In genomic region chr7:39252916-39253315, GRCh38 we compare ENCODE assay signal across 25 cellular contexts.
A peak's percentile ranks its signal among the peaks of the same experiment; 100 is the strongest.
DNase-seq lines count a peak whose midpoint lies in the region; ATAC-seq and TF ChIP-seq lines count a peak whose summit lies in the region.
"Had no signal": no experiment of that assay in that cellular context is flagged by ENCODE, and none has a peak within 500 bp of the region (broad histone marks: within the 10 kb centered on the region; RNA-seq: fewer than 3 reads in every experiment).

No MANE protein-coding gene starts in this region.

- H3K27ac Mint-ChIP-seq in activated naive CD8-positive, alpha-beta T cell treated with anti-CD3 and anti-CD28 coated beads for 36 hours: no peak overlapping the region
- H3K27ac Mint-ChIP-seq in stimulated activated naive CD8-positive, alpha-beta T cell treated with anti-CD3 and anti-CD28 coated beads, Interleukin-15, amount 100 ng/mL, for 72 hours: no peak overlapping the region
- H3K27ac Mint-ChIP-seq: activated naive CD4-positive, alpha-beta T cell treated with anti-CD3 and anti-CD28 coated beads, Interleukin-2, amount 50 U/mL, for 24 hours; HFFc6; memory B cell; naive thymus-derived CD8-positive, alpha-beta T cell had no signal

- TF ChIP-seq CTCF in astrocyte of the cerebellum (IDR thresholded peaks at IDR 0.05; ENCODE audit: low read depth, low read length, missing control alignments): no peak

- H3K4me3 Mint-ChIP-seq in activated naive CD8-positive, alpha-beta T cell treated with anti-CD3 and anti-CD28 coated beads for 36 hours: no peak overlapping the region
- no peak overlapping the region for H3K4me3 Mint-ChIP-seq in stimulated activated naive CD8-positive, alpha-beta T cell treated with anti-CD3 and anti-CD28 coated beads, Interleukin-15, amount 100 ng/mL, for 72 hours
- H3K4me3 Mint-ChIP-seq: activated naive CD4-positive, alpha-beta T cell treated with anti-CD3 and anti-CD28 coated beads, Interleukin-2, amount 50 U/mL, for 24 hours; HFFc6; memory B cell; naive thymus-derived CD8-positive, alpha-beta T cell had no signal

- in situ Hi-C loops in astrocyte of the cerebellum (cut with HindIII; ENCODE audit: low sequenced_read_pairs): no loop called here

- H3K9me3 Mint-ChIP-seq in activated naive CD8-positive, alpha-beta T cell treated with anti-CD3 and anti-CD28 coated beads for 36 hours: no peaks in the 10 kb centered on the region
- no peaks in the 10 kb centered on the region for H3K9me3 Mint-ChIP-seq in stimulated activated naive CD8-positive, alpha-beta T cell treated with anti-CD3 and anti-CD28 coated beads, Interleukin-15, amount 100 ng/mL, for 72 hours
- H3K9me3 Mint-ChIP-seq: activated naive CD4-positive, alpha-beta T cell treated with anti-CD3 and anti-CD28 coated beads, Interleukin-2, amount 50 U/mL, for 24 hours; HFFc6; memory B cell had no signal

- DNase-seq in ELF-1 (ENCODE audit: low read depth, low spot score): peak; percentile 49
- DNase-seq in astrocyte of the cerebellum (ENCODE audit: low read depth): peak; percentile 37
- peak; percentile 92 for DNase-seq in islet precursor cell
- peak; percentile 7 for DNase-seq in renal cortical epithelial cell (ENCODE audit: low read depth)
- no peak for DNase-seq in activated naive CD8-positive, alpha-beta T cell treated with anti-CD3 and anti-CD28 coated beads for 36 hours
- DNase-seq in stimulated activated naive CD8-positive, alpha-beta T cell treated with anti-CD3 and anti-CD28 coated beads, Interleukin-15, amount 100 ng/mL, for 72 hours: no peak
- no peak for DNase-seq in stimulated activated CD4-positive, alpha-beta T cell treated with anti-CD3 and anti-CD28 coated beads, Interleukin-2, amount 100 ng/mL, for 24 hours
- no peak for DNase-seq in DMS 273 (lab: John Stamatoyannopoulos, UW; ENCODE audit: unreplicated experiment)
- DNase-seq: AML-193; DMS79 treated with DMSO at 0.1 percent for 48 hours; foreskin fibroblast; HFFc6; kidney; naive thymus-derived CD8-positive, alpha-beta T cell; NCI-H1436; NCI-H524 treated with DMSO at 0.1 percent for 48 hours; posterior cingulate gyrus; stimulated activated naive CD8-positive, alpha-beta T cell treated with anti-CD3 and anti-CD28 coated beads, Interleukin-15, Interleukin-2, amounts not matched to agents 100 U/mL and 50 U/mL, for 24 hours; T-helper 9 cell had no signal

- no peak overlapping the region for H3K4me3 ChIP-seq in astrocyte of the cerebellum (ENCODE audit: low read depth, low read length)
- H3K4me3 ChIP-seq: breast epithelium, SK-N-MC, tibial nerve had no signal

- no peaks in the 10 kb centered on the region for H3K36me3 Mint-ChIP-seq in activated naive CD8-positive, alpha-beta T cell treated with anti-CD3 and anti-CD28 coated beads for 36 hours
- H3K36me3 Mint-ChIP-seq: activated naive CD4-positive, alpha-beta T cell treated with anti-CD3 and anti-CD28 coated beads, Interleukin-2, amount 50 U/mL, for 24 hours; memory B cell; naive thymus-derived CD8-positive, alpha-beta T cell had no signal

- ATAC-seq in stimulated activated naive CD8-positive, alpha-beta T cell treated with anti-CD3 and anti-CD28 coated beads, Interleukin-15, amount 100 ng/mL, for 72 hours: no peak
- ATAC-seq: activated CD4-positive, CD25-positive, alpha-beta regulatory T cell treated with anti-CD3 and anti-CD28 coated beads, Interleukin-2, amount 50 U/mL, for 24 hours; naive thymus-derived CD8-positive, alpha-beta T cell; stimulated activated naive CD8-positive, alpha-beta T cell treated with anti-CD3 and anti-CD28 coated beads, Interleukin-15, Interleukin-2, amounts not matched to agents 100 U/mL and 50 U/mL, for 24 hours had no signal

- no peaks in the 10 kb centered on the region for H3K4me1 Mint-ChIP-seq in activated naive CD8-positive, alpha-beta T cell treated with anti-CD3 and anti-CD28 coated beads for 36 hours
- no peaks in the 10 kb centered on the region for H3K4me1 Mint-ChIP-seq in stimulated activated naive CD8-positive, alpha-beta T cell treated with anti-CD3 and anti-CD28 coated beads, Interleukin-15, amount 100 ng/mL, for 72 hours
- H3K4me1 Mint-ChIP-seq: activated naive CD4-positive, alpha-beta T cell treated with anti-CD3 and anti-CD28 coated beads, Interleukin-2, amount 50 U/mL, for 24 hours; memory B cell; naive thymus-derived CD8-positive, alpha-beta T cell had no signal

- H3K27me3 Mint-ChIP-seq in activated naive CD8-positive, alpha-beta T cell treated with anti-CD3 and anti-CD28 coated beads for 36 hours: peaks cover 3% of the 10 kb centered on the region
- H3K27me3 Mint-ChIP-seq in stimulated activated naive CD8-positive, alpha-beta T cell treated with anti-CD3 and anti-CD28 coated beads, Interleukin-15, amount 100 ng/mL, for 72 hours: no peaks in the 10 kb centered on the region

Comparison
In these comparisons a context has a peak if more than half of its experiments do, and no peak if none do; other contexts are left out.
1. DNase-seq: peak in ELF-1 (single experiment), astrocyte of the cerebellum (single experiment), islet precursor cell (single experiment) and renal cortical epithelial cell (single experiment); none in activated naive CD8-positive, alpha-beta T cell treated with anti-CD3 and anti-CD28 coated beads for 36 hours (single experiment), stimulated activated naive CD8-positive, alpha-beta T cell treated with anti-CD3 and anti-CD28 coated beads, Interleukin-15, amount 100 ng/mL, for 72 hours (0 of 2), stimulated activated CD4-positive, alpha-beta T cell treated with anti-CD3 and anti-CD28 coated beads, Interleukin-2, amount 100 ng/mL, for 24 hours (0 of 2) and DMS 273 (single experiment).